Comparison of ENCODE assay signal across 8 cellular contexts in the genomic region with DNA sequence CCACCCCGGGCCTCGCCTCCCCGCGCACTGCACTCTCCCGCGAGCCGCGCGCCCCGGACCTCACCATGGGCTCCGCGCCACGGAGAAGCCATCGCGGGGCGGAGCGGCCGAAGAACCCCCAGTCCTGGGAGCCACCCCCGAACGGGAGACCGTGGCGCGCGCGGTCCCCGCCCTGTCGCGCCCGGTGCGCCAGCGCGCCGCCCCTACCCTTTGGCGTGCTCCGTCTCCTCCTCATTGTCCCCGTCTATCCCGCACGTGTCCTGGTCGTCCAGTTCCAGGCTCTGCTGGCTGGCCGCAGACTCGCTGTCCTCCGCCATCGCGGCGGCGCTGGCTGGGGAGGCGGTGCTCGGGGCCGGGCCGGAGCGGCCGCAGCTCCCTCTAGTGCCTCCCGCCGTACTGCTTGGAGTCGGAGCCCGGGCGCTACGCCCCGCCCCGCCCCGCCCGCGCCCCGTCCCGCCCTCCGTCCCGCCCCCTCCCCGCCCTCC. TPM values are rescaled to one million over a fixed set of nuclear protein-coding genes. Genes with fewer than 3 reads are reported as not detected.
DNase-seq lines count a peak whose midpoint lies in the region; ATAC-seq, FAIRE-seq and TF ChIP-seq lines count a peak whose summit lies in the region.

A gene (minus strand): TSS at position 398 of the 485 bp plus-strand sequence. CDS start 81 bp downstream, at position 317.

- peak within 1 kb of the TSS; percentile 73 for H3K4me2 ChIP-seq in OCI-LY1 (ENCODE audit: low read length)

- no peak within 1 kb of the TSS for H2AFZ ChIP-seq in OCI-LY1 (ENCODE audit: low read length)

- intact Hi-C loops in T-helper 1 cell treated with Interleukin-12 subunit alpha and Interleukin-12 subunit beta and Interleukin-4 antibody, amounts not matched to agents 30 ng/mL and 1 ng/mL, for 36 hours (cut with micrococcal nuclease) = loop anchor here (1.0 to 10.0 kb wide), 17 partner anchors 62 to 1866 kb away; a partner anchor contains a TSS
- intact Hi-C loops in kidney (cut with DNase I) = no loop called here
- intact Hi-C loops in spleen (cut with DNase I; ENCODE audit: low total_unique reads) = no loop called here

- H3K4me1 ChIP-seq in OCI-LY1 (ENCODE audit: insufficient read depth, low read length, severe bottlenecking) (peaks cover 22% of the 10 kb centered on the region), kidney (ENCODE audit: control insufficient read depth in 1 of 2, insufficient read depth in 1 of 2, low read depth in 1 of 2, low read length in 2 of 2) (peaks cover 11 to 22% of the 10 kb centered on the region in 2 donors), spleen (peaks cover 27 to 59% (median 48%) of the 10 kb centered on the region in 6 donors)

- in situ Hi-C loops in T47D (cut with HindIII; ENCODE audit: low pct_unique_long_range_greater_than_20kb, low sequenced_read_pairs) = no loop called here

- no peaks in the 10 kb centered on the region for H3K79me2 ChIP-seq in OCI-LY1 (ENCODE audit: insufficient read depth, low read length)

- no peaks in the 10 kb centered on the region for H3F3A ChIP-seq in OCI-LY1 (ENCODE audit: insufficient read depth, low read length)

- H3K9me3 ChIP-seq in OCI-LY1 (ENCODE audit: low read length) (no peaks in the 10 kb centered on the region), kidney (ENCODE audit: control insufficient read depth in 1 of 2, low read length in 2 of 2) (no peaks in the 10 kb centered on the region), spleen (no peaks in the 10 kb centered on the region)

- FAIRE-seq in kidney (lab: Jason Lieb, UNC) = no peak

- WGBS in spleen, 5 donors = 0 to 1% (median 1%) methylated on average over 26 to 68 of the region's 68 CpGs

- H3K36me3 ChIP-seq in OCI-LY1 (ENCODE audit: insufficient read depth, low read length) (no peaks in the 10 kb centered on the region), kidney (ENCODE audit: control insufficient read depth in 1 of 2, insufficient read depth in 2 of 2, low read length in 2 of 2) (no peaks in the 10 kb centered on the region), spleen (no peaks in the 10 kb centered on the region)

- TF ChIP-seq CTCF in OCI-LY1 (IDR thresholded peaks at IDR 0.05; ENCODE audit: low read length) (peak; percentile 12; the same call in 1 of the 2 replicates), kidney (IDR thresholded peaks at IDR 0.05; ENCODE audit: borderline replicate concordance, extremely low read depth, insufficient read depth) (peak; percentile 38), spleen (IDR thresholded peaks at IDR 0.05 in 8 of 11, conservative IDR thresholded peaks at IDR 0.05 in 3 of 11) (peak in 10 of 11 experiments; percentile 18 to 73 (median 53))

- H3K9ac ChIP-seq in OCI-LY1 (ENCODE audit: low read length) = peak within 1 kb of the TSS; percentile 68
- peak within 1 kb of the TSS; percentile 69 to 75 for H3K9ac ChIP-seq in kidney (ENCODE audit: low read length in 2 of 2)

- peak; percentile 53 to 94 (median 58) for TF ChIP-seq POLR2A in spleen (IDR thresholded peaks at IDR 0.05)

- H3K27ac ChIP-seq in OCI-LY1 (ENCODE audit: low read depth, low read length, poor library complexity, severe bottlenecking) (peak within 1 kb of the TSS; percentile 55), kidney (ENCODE audit: low read depth in 2 of 2, low read length in 2 of 2) (peak within 1 kb of the TSS; percentile 81 to 83), spleen (peak within 1 kb of the TSS; percentile 85 to 93 (median 90))

- DNase-seq in T-helper 1 cell = no peak
- peak; percentile 73 for DNase-seq in HT1080 (ENCODE audit: low read depth)
- DNase-seq in T47D (ENCODE audit: low read depth in 1 of 2, low spot score in 1 of 2) = peak; percentile 93
- DNase-seq in kidney = peak; percentile 97
- peak; percentile 98 for DNase-seq in spleen

- peak; percentile 90 for ATAC-seq in GM21515 (IDR thresholded peaks at IDR 0.05; ENCODE audit: unreplicated experiment)

- H3K4me3 ChIP-seq in OCI-LY1 (ENCODE audit: low read depth, low read length, poor library complexity, severe bottlenecking) (peak within 1 kb of the TSS; percentile 85), kidney (ENCODE audit: low read length in 2 of 2) (peak within 1 kb of the TSS; percentile 57 to 76), spleen (peak within 1 kb of the TSS; percentile 56 to 98 (median 90))

- no peaks in the 10 kb centered on the region for H3K27me3 ChIP-seq in OCI-LY1 (ENCODE audit: insufficient read depth, low read length)
- H3K27me3 ChIP-seq in spleen (replicated peaks in 1 of 7) = peaks cover 0 to 9% (median 0%) of the 10 kb centered on the region in 7 donors

- H3K9me2 ChIP-seq in OCI-LY1 (ENCODE audit: low read depth, low read length) = no peaks in the 10 kb centered on the region

- H4K20me1 ChIP-seq in OCI-LY1 (ENCODE audit: insufficient read depth, low read length) = no peaks in the 10 kb centered on the region

RNA-seq across cellular contexts. Expression of the gene that starts here (rescaled TPM):
- 22.0 and 22.7 TPM in 2 replicates for total RNA-seq in T-helper 1 cell treated with Interleukin-12 subunit alpha and Interleukin-12 subunit beta and Interleukin-4 antibody, amounts not matched to agents 30 ng/mL and 1 ng/mL, for 36 hours
- 38.1 and 44.0 TPM in 2 replicates for total RNA-seq in HT1080 (2014; rRNA removed; shearing (Covaris generic))
- 84.8 and 86.0 TPM in 2 replicates for polyA plus RNA-seq in HT1080 (2015; cell fraction: cytosol; rRNA removed)
- polyA plus RNA-seq in HT1080 (2015; cell fraction: nucleus; rRNA removed) = 74.9 and 89.6 TPM in 2 replicates
- total RNA-seq in kidney (19.8 TPM), spleen (10 to 100 TPM; 11.3 to 19.2 (median 14.6) TPM)
- polyA plus RNA-seq in kidney (ENCODE audit: insufficient read depth, low read depth, low replicate concordance) (11.7 TPM), spleen (10 to 100 TPM in 1 of 3 donors, 1 to 10 TPM in 2; 4.3 to 10.2 (median 6.0) TPM)

Comparison
In these comparisons a context has a peak if more than half of its experiments do, and no peak if none do; other contexts are left out.
1. DNase-seq: peak in HT1080 (single experiment), T47D (2 of 2), kidney (single experiment) and spleen (single experiment); none in T-helper 1 cell (0 of 5).
2. Peak in every context shown above with its lines, with median percentiles within 50 percentile points of each other: H3K27ac ChIP-seq, H3K4me3 ChIP-seq and CTCF ChIP-seq.